Comparison of ENCODE assay signal across 8 cellular contexts in the genomic region with DNA sequence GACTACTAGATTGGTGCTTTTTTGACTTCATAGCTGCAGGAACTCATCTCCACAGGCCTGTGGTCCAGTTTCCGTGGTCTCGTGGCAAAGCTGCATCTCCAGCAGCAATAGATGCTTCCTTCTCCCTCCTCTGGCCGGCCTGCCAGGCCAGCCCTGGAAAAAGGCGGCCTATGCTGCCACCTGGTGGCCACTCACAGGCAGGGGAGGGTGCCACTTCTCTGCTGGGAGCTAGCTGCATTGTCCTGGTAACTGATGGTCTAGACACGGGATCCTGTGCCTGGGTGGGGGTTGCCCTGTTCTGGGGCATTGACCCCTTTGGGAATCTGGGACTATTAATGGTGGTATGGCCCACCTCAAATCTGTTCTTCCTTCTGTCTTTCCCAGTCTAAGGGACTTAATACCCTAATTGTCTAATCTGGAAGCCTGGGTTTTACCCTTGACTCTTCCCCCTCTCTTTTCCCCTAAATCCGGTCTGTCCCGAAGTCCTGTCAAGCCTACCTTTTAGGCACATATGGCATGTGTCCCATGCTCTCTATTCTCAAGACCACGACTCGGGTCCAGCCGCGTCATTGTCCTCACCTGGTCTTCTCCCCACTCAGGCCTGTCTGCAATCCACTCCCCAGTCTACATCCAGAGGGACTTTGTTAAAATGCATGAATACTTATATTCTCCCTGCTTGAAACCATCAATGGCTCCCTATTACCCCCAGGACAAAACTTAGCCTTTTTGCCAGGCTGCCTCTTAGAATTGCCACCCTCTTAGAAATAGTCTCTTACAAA. TPM values are rescaled to one million over a fixed set of nuclear protein-coding genes. Genes with fewer than 3 reads are reported as not detected.
DNase-seq lines count a peak whose midpoint lies in the region; ATAC-seq and TF ChIP-seq lines count a peak whose summit lies in the region.

No MANE protein-coding gene starts in this region.

- no peak overlapping the region for H2AFZ ChIP-seq in DND-41 (ENCODE audit: low read depth, low read length)

- peak; percentile 95 for TF ChIP-seq CTCF in DND-41 (IDR thresholded peaks at IDR 0.05; ENCODE audit: borderline replicate concordance, extremely low read depth, low read length, poor library complexity, severe bottlenecking)
- TF ChIP-seq CTCF in glutamatergic neuron (IDR thresholded peaks at IDR 0.05; ENCODE audit: partially characterized antibody, unreplicated experiment), result peak; percentile 95
- TF ChIP-seq CTCF in progenitor cell of endocrine pancreas (IDR thresholded peaks at IDR 0.05; ENCODE audit: unreplicated experiment), result peak; percentile 95
- peak; percentile 91 to 98 (median 96) for TF ChIP-seq CTCF in uterus (IDR thresholded peaks at IDR 0.05)

- H3K9me3 ChIP-seq in DND-41 (ENCODE audit: insufficient read depth, low read length, severe bottlenecking), result no peaks in the 10 kb centered on the region
- H3K9me3 ChIP-seq in uterus, result no peaks in the 10 kb centered on the region

- H3K4me2 ChIP-seq in DND-41 (ENCODE audit: insufficient read depth, low read length), result no peak overlapping the region

- no peaks in the 10 kb centered on the region for H4K20me1 ChIP-seq in DND-41 (ENCODE audit: insufficient read depth, low read length)

- no peaks in the 10 kb centered on the region for H3K79me2 ChIP-seq in DND-41 (ENCODE audit: insufficient read depth, low read length)

- no peak overlapping the region for H3K9ac ChIP-seq in DND-41 (ENCODE audit: low read depth, low read length)

- H3K27me3 Mint-ChIP-seq in glutamatergic neuron (ENCODE audit: unreplicated experiment) (peaks cover 6% of the 10 kb centered on the region), progenitor cell of endocrine pancreas (peaks cover 49% of the 10 kb centered on the region)

- intact Hi-C loops in uterus (cut with DNase I; ENCODE audit: low total_unique reads), result loop anchor here (2.0 kb wide), 1 partner anchor 228 kb away; no protein-coding TSS in a partner anchor

- H3K27ac Mint-ChIP-seq in glutamatergic neuron (ENCODE audit: unreplicated experiment), result no peak overlapping the region
- no peak overlapping the region for H3K27ac Mint-ChIP-seq in progenitor cell of endocrine pancreas

- DNase-seq in DND-41, result peak; percentile 66
- DNase-seq in LoVo (ENCODE audit: low spot score), result peak; percentile 75
- DNase-seq in SKM-1 (lab: John Stamatoyannopoulos, UW; ENCODE audit: unreplicated experiment), result peak; percentile 40
- DNase-seq in activated naive CD4-positive, alpha-beta T cell treated with Interleukin-2 at 50 U/mL for 16 hours, result peak; percentile 78
- peak; percentile 91 for DNase-seq in glutamatergic neuron
- peak; percentile 79 for DNase-seq in progenitor cell of endocrine pancreas (ENCODE audit: low spot score, unreplicated experiment)
- DNase-seq in uterus, result peak; percentile 71 to 80

- H3K36me3 Mint-ChIP-seq in glutamatergic neuron (ENCODE audit: unreplicated experiment) (peaks cover 4% of the 10 kb centered on the region), progenitor cell of endocrine pancreas (ENCODE audit: insufficient read depth) (no peaks in the 10 kb centered on the region)

- H3K4me1 Mint-ChIP-seq in glutamatergic neuron (ENCODE audit: low read depth, unreplicated experiment), result peaks cover 7% of the 10 kb centered on the region
- no peaks in the 10 kb centered on the region for H3K4me1 Mint-ChIP-seq in progenitor cell of endocrine pancreas (ENCODE audit: low read depth)

- peak; percentile 96 for ATAC-seq in DND-41 (ENCODE audit: insufficient read depth, low read depth)
- peak; percentile 82 for ATAC-seq in GM21825 (IDR thresholded peaks at IDR 0.05; ENCODE audit: unreplicated experiment)

- H3K27ac ChIP-seq in DND-41 (ENCODE audit: low read length) (no peak overlapping the region), uterus (no peak overlapping the region)

- no peaks in the 10 kb centered on the region for H3K36me3 ChIP-seq in DND-41 (ENCODE audit: insufficient read depth, low read length)
- no peaks in the 10 kb centered on the region for H3K36me3 ChIP-seq in uterus

- H3K27me3 ChIP-seq in DND-41 (ENCODE audit: insufficient read depth, low read length, poor library complexity), result no peaks in the 10 kb centered on the region
- H3K27me3 ChIP-seq in uterus, result no peaks in the 10 kb centered on the region

- H3K9me3 Mint-ChIP-seq in glutamatergic neuron (ENCODE audit: unreplicated experiment), result peaks cover 1% of the 10 kb centered on the region
- H3K9me3 Mint-ChIP-seq in progenitor cell of endocrine pancreas (ENCODE audit: low read depth), result no peaks in the 10 kb centered on the region

- no peak overlapping the region for H3K4me3 ChIP-seq in DND-41 (ENCODE audit: low read depth in 1 of 2, low read length in 2 of 2)
- no peak overlapping the region for H3K4me3 ChIP-seq in uterus

- H3K4me3 Mint-ChIP-seq in glutamatergic neuron (ENCODE audit: unreplicated experiment) (no peak overlapping the region), progenitor cell of endocrine pancreas (ENCODE audit: low read depth) (no peak overlapping the region)

- no peaks in the 10 kb centered on the region for H3K4me1 ChIP-seq in DND-41 (ENCODE audit: insufficient read depth, low read length)
- peaks cover 0 to 3% of the 10 kb centered on the region in 2 donors for H3K4me1 ChIP-seq in uterus

- TF ChIP-seq POLR2A in uterus (IDR thresholded peaks at IDR 0.05), result no peak

RNA-seq across cellular contexts. Expression of gene PTGS1, which starts 20.1 kb away (rescaled TPM):
- total RNA-seq in glutamatergic neuron (ENCODE audit: unreplicated experiment), result 0.39 TPM
- 0.07 and 0.22 TPM in 2 replicates for total RNA-seq in progenitor cell of endocrine pancreas
- total RNA-seq in uterus, result 10 to 100 TPM in 2 of 4 donors, 1 to 10 TPM in 2; 2.1 to 20.6 (median 7.4) TPM

Comparison
In these comparisons a context has a peak if more than half of its experiments do, and no peak if none do; other contexts are left out.
1. DNase-seq: peak in every context shown above with its lines; median percentile 91 in glutamatergic neuron; 79 in progenitor cell of endocrine pancreas; 78 in activated naive CD4-positive, alpha-beta T cell treated with Interleukin-2 at 50 U/mL for 16 hours; 76 in uterus; 75 in LoVo; 66 in DND-41; 40 in SKM-1.